ENCODE assay signal across 9 cellular contexts in the genomic region with DNA sequence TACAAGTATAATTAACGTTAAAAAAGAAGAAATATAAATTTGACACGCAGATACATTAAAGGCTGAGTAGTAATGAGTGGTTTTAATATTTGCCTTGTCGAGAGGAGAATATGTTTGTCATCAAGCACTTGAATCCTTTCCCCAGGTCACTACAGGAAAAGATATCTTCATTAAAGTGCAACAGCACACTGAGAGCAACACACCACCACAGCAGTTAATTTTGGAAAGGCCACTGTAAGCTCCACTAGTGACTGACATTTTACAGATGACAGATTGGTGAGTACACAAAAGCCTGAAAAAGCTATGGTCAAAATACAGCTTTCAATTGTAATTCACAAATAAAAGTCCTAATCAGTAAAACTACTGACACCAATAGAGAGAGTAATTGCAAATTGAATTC.
"Had no signal": no experiment of that assay in that cellular context is flagged by ENCODE, and none has a peak within 500 bp of the region (broad histone marks: within the 10 kb centered on the region; RNA-seq: fewer than 3 reads in every experiment).

No MANE protein-coding gene starts in this region.

- H3K36me3 ChIP-seq: HAP-1 had no signal

- H3K9ac ChIP-seq: GM23248 had no signal

- ATAC-seq: GM23338, HCT116 had no signal

- DNase-seq: GM23248, GOT3, H7, H9, HCEC 1CT, HFFc6 had no signal

- H3K4me1 Mint-ChIP-seq: GM23338, H9 had no signal

- H3K27ac ChIP-seq: GM23248 had no signal

- H3K4me3 ChIP-seq: GM23248, GM23338, HAP-1 had no signal

- H3K27ac Mint-ChIP-seq: GM23338, H9, HFFc6 had no signal

- H3K4me1 ChIP-seq: HAP-1 had no signal

- H3K4me3 Mint-ChIP-seq: GM23338, H9, HFFc6 had no signal
